In the genomic region with DNA sequence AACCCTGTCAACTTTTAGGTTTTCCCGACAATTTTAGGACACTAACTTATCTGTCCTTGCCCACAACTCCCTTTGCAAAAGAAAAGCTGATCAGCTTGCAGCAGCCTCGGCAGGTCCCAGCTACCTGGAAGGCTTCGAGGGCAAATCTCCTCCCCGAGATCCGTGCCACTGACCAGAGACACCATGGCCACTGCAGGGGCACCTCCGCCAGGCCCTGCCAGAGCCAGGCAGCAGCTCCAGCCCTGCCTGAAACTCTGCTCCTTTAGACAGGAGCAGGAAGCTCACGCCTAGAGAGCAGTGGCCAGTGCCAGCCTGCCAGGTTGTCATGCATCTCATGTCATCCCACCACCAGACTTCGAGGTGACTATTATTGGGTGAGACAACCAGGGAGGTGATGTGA, we compare ENCODE assay signal across 39 cellular contexts. TPM values are rescaled to one million over a fixed set of nuclear protein-coding genes. Genes with fewer than 3 reads are reported as not detected.
"Had no signal": no experiment of that assay in that cellular context is flagged by ENCODE, and none has a peak within 500 bp of the region (broad histone marks: within the 10 kb centered on the region; RNA-seq: fewer than 3 reads in every experiment).

No MANE protein-coding gene starts in this region.

- DNase-seq: activated B cell treated with CpG ODN at 0.5 μM for 24 hours; activated CD4-positive, alpha-beta memory T cell treated with anti-CD3 and anti-CD28 coated beads for 36 hours; activated CD4-positive, alpha-beta T cell treated with anti-CD3 and anti-CD28 coated beads for 4 hours; activated CD4-positive, alpha-beta T cell treated with anti-CD3 and anti-CD28 coated beads, Interleukin-2, amount 10 ng/mL, durations not matched to agents 24 days and 14 days; activated CD4-positive, alpha-beta T cell treated with anti-CD3 and anti-CD28 coated beads, Interleukin-2, amount 50 U/mL, for 1 hour; activated CD4-positive, alpha-beta T cell treated with anti-CD3 and anti-CD28 coated beads, Interleukin-2, amount 50 U/mL, for 4 hours; activated CD4-positive, CD25-positive, alpha-beta regulatory T cell treated with anti-CD3 and anti-CD28 coated beads, Interleukin-2, amount 50 U/mL, for 72 hours; activated CD8-positive, alpha-beta memory T cell treated with anti-CD3 and anti-CD28 coated beads, Interleukin-2, amount 50 U/mL, for 4 hours; activated CD8-positive, alpha-beta T cell treated with anti-CD3 and anti-CD28 coated beads for 36 hours; activated effector memory CD4-positive, alpha-beta T cell treated with anti-CD3 and anti-CD28 coated beads, Interleukin-2, amount 50 U/mL, for 16 hours; activated gamma-delta T cell treated with Interleukin-2 at 50 U/mL for 16 hours; activated naive CD4-positive, alpha-beta T cell; activated naive CD4-positive, alpha-beta T cell treated with anti-CD3 and anti-CD28 coated beads for 36 hours; activated naive CD4-positive, alpha-beta T cell treated with anti-CD3 and anti-CD28 coated beads, Interleukin-2, amount 50 U/mL, for 16 hours; activated naive CD8-positive, alpha-beta T cell treated with anti-CD3 and anti-CD28 coated beads for 36 hours; activated T-cell treated with anti-CD3 and anti-CD28 coated beads for 4 hours; activated T-cell treated with anti-CD3 and anti-CD28 coated beads, Interleukin-2, amount 50 U/mL, for 1 hour; activated T-cell treated with anti-CD3 and anti-CD28 coated beads, Interleukin-2, amount 50 U/mL, for 4 hours; activated T-cell treated with anti-CD3 and anti-CD28 coated beads, Interleukin-2, amount 50 U/mL, for 72 hours; adrenal gland; amniotic stem cell; anterior cingulate cortex; cerebellar nuclear complex; T-helper 1 cell; T-helper 2 cell; T-helper 9 cell had no signal

- H3K9me3 ChIP-seq: adrenal gland, ascending aorta had no signal

- H3K27me3 Mint-ChIP-seq: activated CD4-positive, alpha-beta memory T cell treated with anti-CD3 and anti-CD28 coated beads for 36 hours; activated CD4-positive, alpha-beta T cell treated with anti-CD3 and anti-CD28 coated beads, Interleukin-2, amount 10 ng/mL, durations not matched to agents 24 days and 14 days; activated CD8-positive, alpha-beta T cell treated with anti-CD3 and anti-CD28 coated beads for 36 hours; activated naive CD8-positive, alpha-beta T cell treated with anti-CD3 and anti-CD28 coated beads for 36 hours; brain had no signal

- H3K27me3 ChIP-seq: adrenal gland, ascending aorta, cardiac muscle cell had no signal

- H3K36me3 ChIP-seq: adrenal gland, ascending aorta, cardiac muscle cell had no signal

- H3K36me3 Mint-ChIP-seq: activated CD4-positive, alpha-beta memory T cell treated with anti-CD3 and anti-CD28 coated beads for 36 hours; activated naive CD4-positive, alpha-beta T cell treated with anti-CD3 and anti-CD28 coated beads, Interleukin-2, amount 50 U/mL, for 72 hours; activated naive CD8-positive, alpha-beta T cell treated with anti-CD3 and anti-CD28 coated beads for 36 hours; brain had no signal

- ATAC-seq: activated CD8-positive, alpha-beta T cell treated with anti-CD3 and anti-CD28 coated beads for 36 hours; activated naive CD4-positive, alpha-beta T cell treated with anti-CD3 and anti-CD28 coated beads, Interleukin-2, amount 50 U/mL, for 72 hours; activated T-cell treated with anti-CD3 and anti-CD28 coated beads, Interleukin-2, amount 50 U/mL, for 4 hours; activated T-cell treated with anti-CD3 and anti-CD28 coated beads, Interleukin-2, amount 50 U/mL, for 72 hours; activated T-helper 17 cell treated with anti-CD3 and anti-CD28 coated beads, Interleukin-2, amount 50 U/mL, for 72 hours had no signal

- H3K4me1 Mint-ChIP-seq: activated B cell treated with CpG ODN at 0.5 μM for 24 hours; activated CD4-positive, alpha-beta T cell treated with anti-CD3 and anti-CD28 coated beads, Interleukin-2, amount 10 ng/mL, durations not matched to agents 24 days and 14 days; activated naive CD8-positive, alpha-beta T cell treated with anti-CD3 and anti-CD28 coated beads for 36 hours; activated T-helper 17 cell treated with anti-CD3 and anti-CD28 coated beads, Interleukin-2, amount 50 U/mL, for 72 hours; central memory CD8-positive, alpha-beta T cell had no signal

- H3K27ac ChIP-seq: adrenal gland, ascending aorta, cardiac muscle cell, VCaP had no signal

- H3K4me3 ChIP-seq: adrenal gland, ascending aorta, cardiac muscle cell had no signal

- H3K9me3 Mint-ChIP-seq: activated B cell treated with CpG ODN at 0.5 μM for 24 hours; activated CD4-positive, alpha-beta memory T cell treated with anti-CD3 and anti-CD28 coated beads for 36 hours; activated CD4-positive, alpha-beta T cell treated with anti-CD3 and anti-CD28 coated beads, Interleukin-2, amount 10 ng/mL, durations not matched to agents 24 days and 14 days; activated CD8-positive, alpha-beta T cell treated with anti-CD3 and anti-CD28 coated beads for 36 hours; activated naive CD4-positive, alpha-beta T cell treated with anti-CD3 and anti-CD28 coated beads for 36 hours; activated naive CD4-positive, alpha-beta T cell treated with anti-CD3 and anti-CD28 coated beads, Interleukin-2, amount 50 U/mL, for 72 hours; activated naive CD8-positive, alpha-beta T cell treated with anti-CD3 and anti-CD28 coated beads for 36 hours; activated T-cell treated with anti-CD3 and anti-CD28 coated beads, Interleukin-2, amount 50 U/mL, for 4 hours; activated T-cell treated with anti-CD3 and anti-CD28 coated beads, Interleukin-2, amount 50 U/mL, for 72 hours; activated T-helper 1 cell treated with anti-CD3 and anti-CD28 coated beads, Interleukin-12 subunit alpha, Interleukin-12 subunit beta, Interleukin-2, Interleukin-4 antibody, amounts not matched to agents 30 ng/mL and 10 ng/mL and 1 ng/mL, durations not matched to agents 14 hours and 24 hours and 36 hours; activated T-helper 17 cell treated with anti-CD3 and anti-CD28 coated beads, Interleukin-2, amount 50 U/mL, for 72 hours; central memory CD8-positive, alpha-beta T cell; T-helper 1 cell treated with Interleukin-12 subunit alpha and Interleukin-12 subunit beta and Interleukin-4 antibody, amounts not matched to agents 30 μg/mL and 1 μg/mL, for 36 hours; T-helper 2 cell treated with Interferon-gamma antibody and Interleukin-4, amounts not matched to agents 5 μg/mL and 100 μg/mL, for 36 hours had no signal

- FAIRE-seq: bronchial epithelial cell, TTC549 had no signal

- H3K4me3 Mint-ChIP-seq: activated B cell treated with CpG ODN at 0.5 μM for 24 hours; activated CD4-positive, alpha-beta memory T cell treated with anti-CD3 and anti-CD28 coated beads for 36 hours; activated CD4-positive, alpha-beta T cell treated with anti-CD3 and anti-CD28 coated beads, Interleukin-2, amount 10 ng/mL, durations not matched to agents 24 days and 14 days; activated CD8-positive, alpha-beta T cell treated with anti-CD3 and anti-CD28 coated beads for 36 hours; activated naive CD4-positive, alpha-beta T cell treated with anti-CD3 and anti-CD28 coated beads for 36 hours; activated naive CD8-positive, alpha-beta T cell treated with anti-CD3 and anti-CD28 coated beads for 36 hours; activated T-cell treated with anti-CD3 and anti-CD28 coated beads, Interleukin-2, amount 50 U/mL, for 4 hours; activated T-cell treated with anti-CD3 and anti-CD28 coated beads, Interleukin-2, amount 50 U/mL, for 72 hours; activated T-helper 1 cell treated with anti-CD3 and anti-CD28 coated beads, Interleukin-12 subunit alpha, Interleukin-12 subunit beta, Interleukin-2, Interleukin-4 antibody, amounts not matched to agents 30 ng/mL and 10 ng/mL and 1 ng/mL, durations not matched to agents 14 hours and 24 hours and 36 hours; activated T-helper 17 cell treated with anti-CD3 and anti-CD28 coated beads, Interleukin-2, amount 50 U/mL, for 72 hours; brain; central memory CD8-positive, alpha-beta T cell; T-helper 1 cell treated with Interleukin-12 subunit alpha and Interleukin-12 subunit beta and Interleukin-4 antibody, amounts not matched to agents 30 μg/mL and 1 μg/mL, for 36 hours; T-helper 2 cell treated with Interferon-gamma antibody and Interleukin-4, amounts not matched to agents 5 μg/mL and 100 μg/mL, for 36 hours had no signal

- H3K27ac Mint-ChIP-seq: activated B cell treated with CpG ODN at 0.5 μM for 24 hours; activated CD4-positive, alpha-beta memory T cell treated with anti-CD3 and anti-CD28 coated beads for 36 hours; activated CD4-positive, alpha-beta T cell treated with anti-CD3 and anti-CD28 coated beads, Interleukin-2, amount 10 ng/mL, durations not matched to agents 24 days and 14 days; activated CD8-positive, alpha-beta T cell treated with anti-CD3 and anti-CD28 coated beads for 36 hours; activated naive CD4-positive, alpha-beta T cell treated with anti-CD3 and anti-CD28 coated beads for 36 hours; activated naive CD4-positive, alpha-beta T cell treated with anti-CD3 and anti-CD28 coated beads, Interleukin-2, amount 50 U/mL, for 72 hours; activated naive CD8-positive, alpha-beta T cell treated with anti-CD3 and anti-CD28 coated beads for 36 hours; activated T-cell treated with anti-CD3 and anti-CD28 coated beads, Interleukin-2, amount 50 U/mL, for 72 hours; activated T-helper 1 cell treated with anti-CD3 and anti-CD28 coated beads, Interleukin-12 subunit alpha, Interleukin-12 subunit beta, Interleukin-2, Interleukin-4 antibody, amounts not matched to agents 30 ng/mL and 10 ng/mL and 1 ng/mL, durations not matched to agents 14 hours and 24 hours and 36 hours; activated T-helper 17 cell treated with anti-CD3 and anti-CD28 coated beads, Interleukin-2, amount 50 U/mL, for 72 hours; T-helper 1 cell treated with Interleukin-12 subunit alpha and Interleukin-12 subunit beta and Interleukin-4 antibody, amounts not matched to agents 30 μg/mL and 1 μg/mL, for 36 hours; T-helper 2 cell treated with Interferon-gamma antibody and Interleukin-4, amounts not matched to agents 5 μg/mL and 100 μg/mL, for 36 hours had no signal

- H3K4me1 ChIP-seq: adrenal gland, ascending aorta had no signal

RNA-seq across cellular contexts. Expression of a gene that starts 21.1 kb away (rescaled TPM):
- total RNA-seq: activated B cell treated with CpG ODN at 0.5 μM for 24 hours; activated CD4-positive, alpha-beta memory T cell treated with anti-CD3 and anti-CD28 coated beads for 36 hours; activated CD4-positive, alpha-beta T cell treated with anti-CD3 and anti-CD28 coated beads, Interleukin-2, amount 10 ng/mL, durations not matched to agents 24 days and 14 days; activated CD8-positive, alpha-beta memory T cell treated with anti-CD3 and anti-CD28 coated beads for 36 hours; activated CD8-positive, alpha-beta T cell treated with anti-CD3 and anti-CD28 coated beads for 36 hours; activated naive CD4-positive, alpha-beta T cell treated with anti-CD3 and anti-CD28 coated beads for 36 hours; activated naive CD4-positive, alpha-beta T cell treated with anti-CD3 and anti-CD28 coated beads, Interleukin-2, amount 50 U/mL, for 72 hours; activated naive CD8-positive, alpha-beta T cell treated with anti-CD3 and anti-CD28 coated beads for 36 hours; activated T-cell treated with anti-CD3 and anti-CD28 coated beads, Interleukin-2, amount 50 U/mL, for 4 hours; activated T-cell treated with anti-CD3 and anti-CD28 coated beads, Interleukin-2, amount 50 U/mL, for 72 hours; activated T-helper 1 cell treated with anti-CD3 and anti-CD28 coated beads, Interleukin-12 subunit alpha, Interleukin-12 subunit beta, Interleukin-2, Interleukin-4 antibody, amounts not matched to agents 30 ng/mL and 10 ng/mL and 1 ng/mL, durations not matched to agents 14 hours and 24 hours and 36 hours; activated T-helper 17 cell treated with anti-CD3 and anti-CD28 coated beads, Interleukin-2, amount 50 U/mL, for 72 hours; ascending aorta; bronchial epithelial cell had no signal

RNA-seq across cellular contexts. Expression of a gene that starts 34.0 kb away (rescaled TPM):
- total RNA-seq: activated B cell treated with CpG ODN at 0.5 μM for 24 hours had no signal
